30 cellular contexts compared by ENCODE assay signal in the genomic region with DNA sequence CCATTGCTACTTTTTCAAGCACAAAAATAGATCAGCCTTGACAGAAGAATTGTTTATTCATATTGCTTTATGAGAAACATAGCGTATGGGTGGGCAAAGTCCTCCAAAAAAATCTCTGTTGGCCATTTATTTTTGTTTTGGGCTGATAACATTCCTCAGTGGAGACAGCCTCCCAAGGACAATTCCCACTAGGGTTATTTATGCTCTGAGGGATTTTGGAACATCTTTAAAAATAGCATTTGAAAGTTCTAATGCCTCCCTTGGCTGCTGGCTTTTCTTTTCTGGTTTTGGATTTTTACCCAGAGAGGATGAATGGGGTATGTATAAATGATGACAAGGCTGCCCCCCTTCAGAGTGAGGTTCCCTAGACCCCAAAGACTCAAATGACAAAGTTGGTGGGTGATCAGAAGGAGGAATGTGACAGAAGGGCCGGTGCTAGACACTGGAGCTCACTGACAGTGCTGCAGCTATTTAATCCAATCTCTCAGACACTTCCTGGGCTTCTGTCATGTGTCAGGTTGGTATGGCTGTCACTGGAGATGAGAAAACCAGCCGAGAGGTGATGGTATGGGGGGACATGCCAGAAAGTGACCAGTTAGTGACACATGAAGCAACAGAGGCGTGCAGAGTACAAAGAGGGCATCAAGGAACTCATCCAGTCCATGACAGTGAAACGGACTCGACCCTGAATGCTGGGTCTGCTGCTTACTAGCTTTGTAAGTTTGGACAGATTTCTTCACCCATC.
"Had no signal": no experiment of that assay in that cellular context is flagged by ENCODE, and none has a peak within 500 bp of the region (broad histone marks: within the 10 kb centered on the region; RNA-seq: fewer than 3 reads in every experiment).

No MANE protein-coding gene starts in this region.

- H3K4me1 ChIP-seq: body of pancreas, esophagus muscularis mucosa, foreskin keratinocyte, gastrocnemius medialis had no signal

- ATAC-seq: activated CD4-positive, alpha-beta T cell treated with anti-CD3 and anti-CD28 coated beads for 36 hours; activated CD8-positive, alpha-beta memory T cell treated with anti-CD3 and anti-CD28 coated beads, Interleukin-2, amount 10 ng/mL, durations not matched to agents 7 days and 5 days; activated CD8-positive, alpha-beta T cell treated with anti-CD3 and anti-CD28 coated beads, Interleukin-2, amount 10 ng/mL, durations not matched to agents 7 days and 5 days; activated naive CD8-positive, alpha-beta T cell treated with anti-CD3 and anti-CD28 coated beads, Interleukin-2, amount 50 U/mL, for 24 hours; body of pancreas; effector memory CD8-positive, alpha-beta T cell; foreskin keratinocyte; gastrocnemius medialis; T-helper 17 cell had no signal

- H3K9me3 ChIP-seq: adrenal gland, body of pancreas, esophagus muscularis mucosa, gastrocnemius medialis had no signal

- H3K27me3 ChIP-seq: adrenal gland, body of pancreas, esophagus muscularis mucosa, gastrocnemius medialis had no signal

- DNase-seq: activated CD4-positive, alpha-beta memory T cell treated with anti-CD3 and anti-CD28 coated beads for 36 hours; activated CD4-positive, alpha-beta T cell treated with anti-CD3 and anti-CD28 coated beads for 36 hours; activated CD4-positive, alpha-beta T cell treated with anti-CD3 and anti-CD28 coated beads, Interleukin-2, amount 10 ng/mL, durations not matched to agents 24 days and 14 days; activated CD4-positive, CD25-positive, alpha-beta regulatory T cell; activated CD4-positive, CD25-positive, alpha-beta regulatory T cell treated with anti-CD3 and anti-CD28 coated beads, Interleukin-2, amount 50 U/mL, for 72 hours; activated CD8-positive, alpha-beta memory T cell treated with anti-CD3 and anti-CD28 coated beads, Interleukin-2, amount 10 ng/mL, durations not matched to agents 7 days and 5 days; activated CD8-positive, alpha-beta memory T cell treated with anti-CD3 and anti-CD28 coated beads, Interleukin-2, amount 50 U/mL, for 4 hours; activated CD8-positive, alpha-beta T cell treated with anti-CD3 and anti-CD28 coated beads, Interleukin-2, amount 10 ng/mL, durations not matched to agents 7 days and 5 days; activated effector memory CD4-positive, alpha-beta T cell treated with anti-CD3 and anti-CD28 coated beads, Interleukin-2, amount 50 U/mL, for 16 hours; activated naive CD4-positive, alpha-beta T cell treated with anti-CD3 and anti-CD28 coated beads for 36 hours; activated naive CD8-positive, alpha-beta T cell treated with anti-CD3 and anti-CD28 coated beads for 36 hours; activated naive CD8-positive, alpha-beta T cell treated with anti-CD3 and anti-CD28 coated beads, Interleukin-2, amount 50 U/mL, for 24 hours; activated T-cell treated with anti-CD3 and anti-CD28 coated beads, Interleukin-2, amount 50 U/mL, for 1 hour; activated T-cell treated with anti-CD3 and anti-CD28 coated beads, Interleukin-2, amount 50 U/mL, for 48 hours; adrenal gland; amygdala; aorta; body of pancreas; cortex of kidney; dermis blood vessel endothelial cell; effector CD4-positive, alpha-beta T cell; effector memory CD8-positive, alpha-beta T cell; erythroblast; foreskin keratinocyte; gastrocnemius medialis; glutamatergic neuron; T-helper 1 cell; T-helper 17 cell; T1000 had no signal

- H3K4me3 ChIP-seq: adrenal gland, body of pancreas, esophagus muscularis mucosa, gastrocnemius medialis had no signal

- H3K27ac ChIP-seq: adrenal gland, body of pancreas, esophagus muscularis mucosa, foreskin keratinocyte, gastrocnemius medialis had no signal

- H3K36me3 ChIP-seq: adrenal gland, esophagus muscularis mucosa, gastrocnemius medialis had no signal
